ENCODE assay signal across 15 cellular contexts in genomic region chr4:54516556-54517215, GRCh38.
A peak's percentile ranks its signal among the peaks of the same experiment; 100 is the strongest.
DNase-seq lines count a peak whose midpoint lies in the region; FAIRE-seq and TF ChIP-seq lines count a peak whose summit lies in the region.
"Had no signal": no experiment of that assay in that cellular context is flagged by ENCODE, and none has a peak within 500 bp of the region (broad histone marks: within the 10 kb centered on the region; RNA-seq: fewer than 3 reads in every experiment).

No MANE protein-coding gene starts in this region.

- no peaks in the 10 kb centered on the region for H4K20me1 ChIP-seq in GM23248 (ENCODE audit: insufficient read depth)
- no peaks in the 10 kb centered on the region for H4K20me1 ChIP-seq in endothelial cell of umbilical vein (replicated peaks; ENCODE audit: control insufficient read depth, extremely low read depth, insufficient read depth, low read length)

- H3K79me2 ChIP-seq in GM23248 (ENCODE audit: insufficient read depth), result no peaks in the 10 kb centered on the region
- no peaks in the 10 kb centered on the region for H3K79me2 ChIP-seq in endothelial cell of umbilical vein (ENCODE audit: control insufficient read depth, insufficient read depth, low read length)

- H3K36me3 ChIP-seq in GM23248 (ENCODE audit: low read depth), result no peaks in the 10 kb centered on the region
- H3K36me3 ChIP-seq in endothelial cell of umbilical vein (ENCODE audit: control insufficient read depth in 2 of 2, extremely low read depth in 1 of 2, insufficient read depth in 2 of 2, low read length in 2 of 2), result no peaks in the 10 kb centered on the region
- H3K36me3 ChIP-seq: BE2C had no signal

- no peaks in the 10 kb centered on the region for H3K9me2 ChIP-seq in GM23248 (ENCODE audit: insufficient read depth)

- peaks cover 12% of the 10 kb centered on the region for H3F3A ChIP-seq in GM23248 (ENCODE audit: insufficient read depth)

- DNase-seq in COLO829 (ENCODE audit: low spot score), result peak; percentile 59
- DNase-seq in GM23248, result peak; percentile 44
- DNase-seq in endothelial cell of umbilical vein (ENCODE audit: low read depth, low spot score), result peak; percentile 40
- DNase-seq in islet precursor cell, result peak; percentile 18
- no peak for DNase-seq in EL
- DNase-seq in DMS79 (lab: John Stamatoyannopoulos, UW), result no peak
- no peak for DNase-seq in NCI-H2171 treated with DMSO at 0.1 percent for 48 hours (lab: John Stamatoyannopoulos, UW)
- no peak for DNase-seq in midbrain (lab: John Stamatoyannopoulos, UW)
- DNase-seq: BE2C; CD8-positive, alpha-beta T cell; HCEC 1CT; NCI-H1436 treated with DMSO at 0.1 percent for 48 hours; NCI-H345; NCI-H69; PC-9 had no signal

- no peak for FAIRE-seq in endothelial cell of umbilical vein (lab: Jason Lieb, UNC)

- H3K4me3 ChIP-seq in GM23248, result no peak overlapping the region
- H3K4me3 ChIP-seq in endothelial cell of umbilical vein (replicated peaks in 1 of 3; ENCODE audit: insufficient read depth in 1 of 3, low read depth in 1 of 3, low read length in 3 of 3), result no peak overlapping the region
- H3K4me3 ChIP-seq: PC-9 had no signal

- H3K9ac ChIP-seq in GM23248, result no peak overlapping the region
- no peak overlapping the region for H3K9ac ChIP-seq in endothelial cell of umbilical vein (replicated peaks; ENCODE audit: extremely low read depth, insufficient read depth, low read length)

- intact Hi-C loops in endothelial cell of umbilical vein (cut with micrococcal nuclease), result no loop called here

- H3K4me1 ChIP-seq in GM23248 (ENCODE audit: insufficient read depth) (peaks cover 23% of the 10 kb centered on the region), endothelial cell of umbilical vein (ENCODE audit: control insufficient read depth, extremely low read depth, insufficient read depth, low read length) (no peaks in the 10 kb centered on the region)
- H3K4me1 ChIP-seq: BE2C had no signal

- H3K27ac ChIP-seq in GM23248 (no peak overlapping the region), endothelial cell of umbilical vein (ENCODE audit: insufficient read depth, low read depth, low read length) (no peak overlapping the region)
- H3K27ac ChIP-seq: PC-9 had no signal

- no peak for TF ChIP-seq CTCF in endothelial cell of umbilical vein (IDR thresholded peaks at IDR 0.05; ENCODE audit: extremely low read depth in 1 of 2, insufficient read depth in 1 of 2, low read depth in 1 of 2, low read length in 2 of 2)

- CTCF ChIA-PET in endothelial cell of umbilical vein (lab: Charles Lee), result no interaction called here

- 34 to 37% methylated on average over 4 of the region's 4 CpGs for WGBS in GM23248 (ENCODE audit: low coverage in 1 of 2, low lambda C conversion rate in 2 of 2, missing lambda C conversion rate in 2 of 2), 2 experiments

- POLR2A ChIA-PET in endothelial cell of umbilical vein (lab: Charles Lee), result no interaction called here

- no peak overlapping the region for H3K4me2 ChIP-seq in GM23248 (ENCODE audit: unreplicated experiment)
- no peak overlapping the region for H3K4me2 ChIP-seq in endothelial cell of umbilical vein (ENCODE audit: insufficient read depth, low read length)
- H3K4me2 ChIP-seq: PC-9 had no signal

- H3K27me3 ChIP-seq in GM23248 (replicated peaks; ENCODE audit: insufficient read depth) (no peaks in the 10 kb centered on the region), endothelial cell of umbilical vein (ENCODE audit: control insufficient read depth in 2 of 2, insufficient read depth in 2 of 2, low read length in 2 of 2) (no peaks in the 10 kb centered on the region)
- H3K27me3 ChIP-seq: BE2C had no signal

- H3K9me3 ChIP-seq in GM23248 (ENCODE audit: low read depth) (no peaks in the 10 kb centered on the region), endothelial cell of umbilical vein (replicated peaks; ENCODE audit: control insufficient read depth, insufficient read depth, low read length) (no peaks in the 10 kb centered on the region)
- H3K9me3 ChIP-seq: BE2C had no signal

- in situ Hi-C loops in GM23248 (cut with MboI), result no loop called here

- no TSS peak for BruUV-seq in endothelial cell of umbilical vein (replicated peaks; lab: Mats Ljungman, UMichigan)

- no peak for TF ChIP-seq POLR2A in endothelial cell of umbilical vein (IDR thresholded peaks at IDR 0.05; ENCODE audit: low read depth, low read length)

- dilution Hi-C loops in endothelial cell of umbilical vein (cut with MboI; ENCODE audit: extremely low pct_ligation_motif_present, low sequenced_read_pairs), result no loop called here

- no peaks in the 10 kb centered on the region for H3K9me1 ChIP-seq in endothelial cell of umbilical vein (replicated peaks; ENCODE audit: control insufficient read depth, extremely low read depth, insufficient read depth, low read length)

- no peak overlapping the region for H2AFZ ChIP-seq in GM23248
- H2AFZ ChIP-seq in endothelial cell of umbilical vein (ENCODE audit: low read depth, low read length), result no peak overlapping the region
- H2AFZ ChIP-seq: PC-9 had no signal

TF ChIP-seq in endothelial cell of umbilical vein, 7 proteins besides CTCF, POLR2A, EP300 and RAD21:
- TF ChIP-seq GATA2 (IDR thresholded peaks at IDR 0.05; ENCODE audit: insufficient read depth, insufficient read length, low read depth, low read length) (no peak), MYC (IDR thresholded peaks at IDR 0.05; ENCODE audit: low read depth, low read length) (no peak), EZH2 (IDR thresholded peaks at IDR 0.05; ENCODE audit: borderline replicate concordance, low read depth, low read length, severe bottlenecking) (no peak), JUN (IDR thresholded peaks at IDR 0.05; ENCODE audit: borderline replicate concordance, insufficient read depth, insufficient read length, low read depth) (peak; percentile 21), FOS (IDR thresholded peaks at IDR 0.05; ENCODE audit: borderline replicate concordance, insufficient read depth, low read length) (peak; percentile 26), MAX (IDR thresholded peaks at IDR 0.05; ENCODE audit: insufficient read depth, insufficient read length) (no peak), POLR2AphosphoS5 (IDR thresholded peaks at IDR 0.05; ENCODE audit: insufficient read depth, low read depth, low read length) (no peak)

Comparison
In these comparisons a context has a peak if more than half of its experiments do, and no peak if none do; other contexts are left out.
1. DNase-seq: peak in COLO829 (single experiment), GM23248 (single experiment), endothelial cell of umbilical vein (single experiment) and islet precursor cell (single experiment); none in EL (single experiment), DMS79 (single experiment), NCI-H2171 treated with DMSO at 0.1 percent for 48 hours (single experiment) and midbrain (single experiment).